25 cellular contexts compared by ENCODE assay signal in the genomic region with DNA sequence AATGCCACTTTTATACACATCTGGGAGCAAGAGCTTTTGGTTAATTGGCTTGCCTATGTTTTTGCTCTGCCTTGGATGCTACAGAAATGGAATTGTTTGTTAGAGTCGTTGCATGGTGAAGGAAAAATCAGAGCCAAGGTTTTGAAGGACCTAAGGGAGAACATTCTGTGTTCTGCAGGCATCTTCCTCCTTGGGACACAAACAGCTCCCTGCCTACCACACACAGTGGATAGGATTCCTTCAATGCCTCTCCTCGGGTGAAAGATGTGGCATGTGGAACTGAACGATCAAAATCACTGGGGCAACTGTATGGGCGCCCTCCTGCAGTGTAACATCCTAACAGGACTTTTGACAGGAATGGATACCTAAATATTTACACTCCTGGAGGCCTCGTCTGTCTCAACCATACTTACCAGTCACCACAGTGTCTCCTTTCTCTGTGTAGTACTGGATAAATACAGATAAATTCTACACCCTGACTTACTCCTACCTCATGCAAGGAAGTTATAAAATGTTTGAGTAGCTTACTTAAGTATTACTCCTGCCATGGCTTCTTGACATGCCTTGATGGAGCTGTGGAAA.
DNase-seq lines count a peak whose midpoint lies in the region; ATAC-seq and TF ChIP-seq lines count a peak whose summit lies in the region.
"Had no signal": no experiment of that assay in that cellular context is flagged by ENCODE, and none has a peak within 500 bp of the region (broad histone marks: within the 10 kb centered on the region; RNA-seq: fewer than 3 reads in every experiment).

No MANE protein-coding gene starts in this region.

- H4K5ac ChIP-seq in mesendoderm (ENCODE audit: low read length): no peak overlapping the region

- H2BK120ac ChIP-seq in mesendoderm (ENCODE audit: low read depth, low read length): no peak overlapping the region

- no peak overlapping the region for H3K4me2 ChIP-seq in mesendoderm (ENCODE audit: low read length)

- WGBS in mesendoderm (ENCODE audit: extremely low coverage, insufficient coverage, low lambda C conversion rate): no CpG with 5 or more reads among the region's 5 CpGs

- CTCF ChIA-PET in activated naive CD4-positive, alpha-beta T cell treated with anti-CD3 and anti-CD28 coated beads for 36 hours (lab: Charles Lee): interaction anchor here (0.5 to 1.5 kb wide), 3 partner anchors 30 to 45 kb away, joined by 3 to 7 read pairs (median 3); no protein-coding TSS in a partner anchor

- no peak overlapping the region for H2BK5ac ChIP-seq in mesendoderm (ENCODE audit: low read length)

- H3K4me1 Mint-ChIP-seq in activated naive CD4-positive, alpha-beta T cell treated with anti-CD3 and anti-CD28 coated beads for 36 hours (ENCODE audit: low read depth): peaks cover 44% of the 10 kb centered on the region
- peaks cover 38% of the 10 kb centered on the region for H3K4me1 Mint-ChIP-seq in activated T-helper 17 cell treated with anti-CD3 and anti-CD28 coated beads, Interleukin-2, amount 50 U/mL, for 72 hours

- H3K4me1 ChIP-seq in mesendoderm (ENCODE audit: control insufficient read depth, low read depth, low read length): peaks cover 5% of the 10 kb centered on the region
- H3K4me1 ChIP-seq in thoracic aorta (ENCODE audit: control insufficient read depth in 1 of 2, low read depth in 2 of 2): peaks cover 26 to 67% of the 10 kb centered on the region in 2 donors

- H3K23ac ChIP-seq in mesendoderm (ENCODE audit: low read length): no peak overlapping the region

- H3K4me3 ChIP-seq in mesendoderm (ENCODE audit: low read length): no peak overlapping the region
- H3K4me3 ChIP-seq in thoracic aorta: no peak overlapping the region
- H3K4me3 ChIP-seq: body of pancreas, GM23248, psoas muscle had no signal

- H3K27ac ChIP-seq in mesendoderm (ENCODE audit: low read depth, low read length) (no peak overlapping the region), thoracic aorta (peak overlapping the region; percentile 39 to 71)
- H3K27ac ChIP-seq: body of pancreas, GM23248, psoas muscle had no signal

- H3K4ac ChIP-seq in mesendoderm (ENCODE audit: low read depth, low read length): no peak overlapping the region

- no peak overlapping the region for H3K18ac ChIP-seq in mesendoderm (ENCODE audit: low read length)

- peaks cover 5% of the 10 kb centered on the region for H3K79me2 ChIP-seq in mesendoderm (ENCODE audit: control insufficient read depth, insufficient read depth, low read length)

- peak overlapping the region; percentile 76 for H3K27ac Mint-ChIP-seq in activated naive CD4-positive, alpha-beta T cell treated with anti-CD3 and anti-CD28 coated beads for 36 hours
- peak overlapping the region; percentile 40 for H3K27ac Mint-ChIP-seq in activated T-helper 17 cell treated with anti-CD3 and anti-CD28 coated beads, Interleukin-2, amount 50 U/mL, for 72 hours
- H3K27ac Mint-ChIP-seq: activated CD8-positive, alpha-beta memory T cell treated with anti-CD3 and anti-CD28 coated beads, Interleukin-2, amount 10 ng/mL, durations not matched to agents 7 days and 5 days; CD4-positive, alpha-beta T cell had no signal

- peaks cover 5% of the 10 kb centered on the region for H3K79me1 ChIP-seq in mesendoderm (ENCODE audit: low read length)

- H3K9me3 Mint-ChIP-seq in activated naive CD4-positive, alpha-beta T cell treated with anti-CD3 and anti-CD28 coated beads for 36 hours: peaks cover 5% of the 10 kb centered on the region
- no peaks in the 10 kb centered on the region for H3K9me3 Mint-ChIP-seq in activated T-helper 17 cell treated with anti-CD3 and anti-CD28 coated beads, Interleukin-2, amount 50 U/mL, for 72 hours
- H3K9me3 Mint-ChIP-seq: CD4-positive, alpha-beta T cell; naive B cell had no signal

- H2BK15ac ChIP-seq in mesendoderm (replicated peaks; ENCODE audit: low read depth): no peak overlapping the region

- no peak overlapping the region for H3K4me3 Mint-ChIP-seq in activated naive CD4-positive, alpha-beta T cell treated with anti-CD3 and anti-CD28 coated beads for 36 hours
- H3K4me3 Mint-ChIP-seq in activated T-helper 17 cell treated with anti-CD3 and anti-CD28 coated beads, Interleukin-2, amount 50 U/mL, for 72 hours: peak overlapping the region; percentile 21
- H3K4me3 Mint-ChIP-seq: activated CD8-positive, alpha-beta memory T cell treated with anti-CD3 and anti-CD28 coated beads, Interleukin-2, amount 10 ng/mL, durations not matched to agents 7 days and 5 days; CD4-positive, alpha-beta T cell; naive B cell had no signal

- no peaks in the 10 kb centered on the region for H3K36me3 Mint-ChIP-seq in activated naive CD4-positive, alpha-beta T cell treated with anti-CD3 and anti-CD28 coated beads for 36 hours (ENCODE audit: low read depth)
- H3K36me3 Mint-ChIP-seq in activated T-helper 17 cell treated with anti-CD3 and anti-CD28 coated beads, Interleukin-2, amount 50 U/mL, for 72 hours (ENCODE audit: low read depth): peaks cover 12% of the 10 kb centered on the region

- peak overlapping the region; percentile 22 for H3K56ac ChIP-seq in mesendoderm (ENCODE audit: low read length)

- H3K27me3 ChIP-seq in mesendoderm (ENCODE audit: insufficient read depth, low read length, poor library complexity) (no peaks in the 10 kb centered on the region), thoracic aorta (replicated peaks; ENCODE audit: insufficient read depth) (no peaks in the 10 kb centered on the region)
- H3K27me3 ChIP-seq: body of pancreas had no signal

- no peaks in the 10 kb centered on the region for H3K27me3 Mint-ChIP-seq in activated naive CD4-positive, alpha-beta T cell treated with anti-CD3 and anti-CD28 coated beads for 36 hours (ENCODE audit: low read depth)
- H3K27me3 Mint-ChIP-seq in activated T-helper 17 cell treated with anti-CD3 and anti-CD28 coated beads, Interleukin-2, amount 50 U/mL, for 72 hours: no peaks in the 10 kb centered on the region
- H3K27me3 Mint-ChIP-seq: activated CD8-positive, alpha-beta memory T cell treated with anti-CD3 and anti-CD28 coated beads, Interleukin-2, amount 10 ng/mL, durations not matched to agents 7 days and 5 days; CD4-positive, alpha-beta T cell; IgD-negative memory B cell; naive B cell had no signal

- no peak for TF ChIP-seq CTCF in thoracic aorta (IDR thresholded peaks at IDR 0.05)

- H3K9me3 ChIP-seq in thoracic aorta: no peaks in the 10 kb centered on the region
- H3K9me3 ChIP-seq: body of pancreas, psoas muscle had no signal

- H3K9ac ChIP-seq in mesendoderm (ENCODE audit: low read length): no peak overlapping the region
- H3K9ac ChIP-seq: GM23248 had no signal

- no peak for ATAC-seq in activated T-helper 17 cell treated with anti-CD3 and anti-CD28 coated beads, Interleukin-2, amount 50 U/mL, for 72 hours (replicated peaks)
- ATAC-seq in thoracic aorta (ENCODE audit: insufficient number of reproducible peaks, low FRiP score, low read depth): no peak
- ATAC-seq: activated CD8-positive, alpha-beta memory T cell treated with anti-CD3 and anti-CD28 coated beads, Interleukin-2, amount 10 ng/mL, durations not matched to agents 7 days and 5 days; body of pancreas; psoas muscle had no signal

- intact Hi-C loops in activated naive CD4-positive, alpha-beta T cell treated with anti-CD3 and anti-CD28 coated beads for 36 hours (cut with micrococcal nuclease): loop anchor here (1.0 to 2.0 kb wide), 2 partner anchors 68 to 84 kb away; no protein-coding TSS in a partner anchor

- H3K36me3 ChIP-seq in mesendoderm (ENCODE audit: control insufficient read depth, insufficient read depth, low read length) (no peaks in the 10 kb centered on the region), thoracic aorta (no peaks in the 10 kb centered on the region)

- no peak overlapping the region for H4K8ac ChIP-seq in mesendoderm (ENCODE audit: low read depth, low read length)

- DNase-seq in activated naive CD4-positive, alpha-beta T cell treated with anti-CD3 and anti-CD28 coated beads for 36 hours: no peak
- DNase-seq in activated naive CD4-positive, alpha-beta T cell treated with anti-CD3 and anti-CD28 coated beads, Interleukin-2, amount 50 U/mL, for 16 hours: no peak
- no peak for DNase-seq in mesendoderm
- DNase-seq in thoracic aorta (ENCODE audit: low spot score): no peak
- DNase-seq in DMS 273 treated with DMSO at 0.1 percent for 48 hours (lab: John Stamatoyannopoulos, UW): no peak
- DNase-seq in NCI-H69 (lab: John Stamatoyannopoulos, UW): no peak
- no peak for DNase-seq in NCI-H2227 (lab: John Stamatoyannopoulos, UW; ENCODE audit: unreplicated experiment)
- DNase-seq: activated CD8-positive, alpha-beta memory T cell treated with anti-CD3 and anti-CD28 coated beads, Interleukin-2, amount 10 ng/mL, durations not matched to agents 7 days and 5 days; body of pancreas; CD4-positive, alpha-beta T cell; cerebellar nuclear complex; DND-41; GF-D8; GM23248; kidney; naive B cell; NCI-H146; NCI-H2107; NCI-H446; NCI-H82; nucleus accumbens; psoas muscle; stimulated activated CD4-positive, alpha-beta T cell treated with anti-CD3 and anti-CD28 coated beads, Interleukin-4, amount 100 ng/mL, for 4 hours had no signal

- no peak overlapping the region for H2AK5ac ChIP-seq in mesendoderm (ENCODE audit: low read length)
